17 cellular contexts compared by ENCODE assay signal in the genomic region with DNA sequence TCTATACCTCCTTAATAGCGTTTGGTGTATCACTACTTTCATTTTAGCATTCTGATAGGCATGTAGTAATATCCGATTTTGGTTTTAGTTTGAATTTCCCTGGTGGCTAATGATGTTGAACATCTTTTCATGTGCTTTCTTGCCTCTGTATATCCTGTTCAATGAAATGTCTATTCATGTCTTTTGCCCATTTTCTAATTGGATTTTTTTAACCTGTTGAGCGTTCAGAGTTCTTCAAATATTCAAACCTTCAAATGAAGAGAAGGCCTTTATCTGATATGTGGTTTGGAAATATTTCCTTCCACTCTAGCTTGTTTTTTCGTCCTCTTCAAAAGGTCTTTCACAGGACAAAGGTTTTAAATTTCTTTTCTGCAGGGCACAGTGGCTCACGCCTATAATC. TPM values are rescaled to one million over a fixed set of nuclear protein-coding genes. Genes with fewer than 3 reads are reported as not detected.
DNase-seq lines count a peak whose midpoint lies in the region; ATAC-seq and TF ChIP-seq lines count a peak whose summit lies in the region.
"Had no signal": no experiment of that assay in that cellular context is flagged by ENCODE, and none has a peak within 500 bp of the region (broad histone marks: within the 10 kb centered on the region; RNA-seq: fewer than 3 reads in every experiment).

No MANE protein-coding gene starts in this region.

- H3K27ac ChIP-seq in mammary epithelial cell (ENCODE audit: insufficient read depth, low read depth, low read length) = no peak overlapping the region
- no peak overlapping the region for H3K27ac ChIP-seq in breast epithelium
- no peak overlapping the region for H3K27ac ChIP-seq in HEK293 (ENCODE audit: extremely low read depth, low read depth, low read length)
- H3K27ac ChIP-seq in RWPE1 = peak overlapping the region; percentile 84
- H3K27ac ChIP-seq in CD8-positive, alpha-beta memory T cell (ENCODE audit: low read depth, low read length) = no peak overlapping the region

- H3K27me3 Mint-ChIP-seq in progenitor cell of endocrine pancreas = no peaks in the 10 kb centered on the region
- H3K27me3 Mint-ChIP-seq in CD8-positive, alpha-beta memory T cell = no peaks in the 10 kb centered on the region
- H3K27me3 Mint-ChIP-seq: CD4-positive, CD25-positive, alpha-beta regulatory T cell; IgD-negative memory B cell had no signal

- no peak overlapping the region for H3K4me3 Mint-ChIP-seq in progenitor cell of endocrine pancreas (ENCODE audit: low read depth)
- peak overlapping the region in 1 of 7 donors; percentile 44 for H3K4me3 Mint-ChIP-seq in CD8-positive, alpha-beta memory T cell
- H3K4me3 Mint-ChIP-seq: CD4-positive, CD25-positive, alpha-beta regulatory T cell; H9; HFFc6; IgD-negative memory B cell had no signal

- dilution Hi-C loops in mammary epithelial cell (cut with HindIII; ENCODE audit: low sequenced_read_pairs) = no loop called here

- no peak for TF ChIP-seq CTCF in mammary epithelial cell (conservative IDR thresholded peaks at IDR 0.05 in 1 of 2, IDR thresholded peaks at IDR 0.05 in 1 of 2; ENCODE audit: extremely low read depth in 1 of 2, insufficient read depth in 1 of 2, low read depth in 1 of 2, low read length in 2 of 2)
- no peak for TF ChIP-seq CTCF in breast epithelium (IDR thresholded peaks at IDR 0.05)
- no peak for TF ChIP-seq CTCF in HEK293 (tag by site-specific recombination; IDR thresholded peaks at IDR 0.05)
- TF ChIP-seq CTCF in RWPE1 (conservative IDR thresholded peaks at IDR 0.05; ENCODE audit: low read depth) = no peak
- TF ChIP-seq CTCF in progenitor cell of endocrine pancreas (IDR thresholded peaks at IDR 0.05; ENCODE audit: unreplicated experiment) = no peak

- H2AFZ ChIP-seq in mammary epithelial cell (ENCODE audit: low read depth, low read length) = peak overlapping the region; percentile 69

- no peaks in the 10 kb centered on the region for H3K9me3 Mint-ChIP-seq in progenitor cell of endocrine pancreas (ENCODE audit: low read depth)
- H3K9me3 Mint-ChIP-seq in CD8-positive, alpha-beta memory T cell = no peaks in the 10 kb centered on the region
- H3K9me3 Mint-ChIP-seq: CD4-positive, CD25-positive, alpha-beta regulatory T cell; H9; HFFc6 had no signal

- H3K36me3 Mint-ChIP-seq in progenitor cell of endocrine pancreas (ENCODE audit: insufficient read depth) = no peaks in the 10 kb centered on the region
- H3K36me3 Mint-ChIP-seq in CD8-positive, alpha-beta memory T cell = peaks cover 0 to 4% (median 0%) of the 10 kb centered on the region in 3 donors
- H3K36me3 Mint-ChIP-seq: IgD-negative memory B cell had no signal

- no peak overlapping the region for H3K9ac ChIP-seq in mammary epithelial cell (ENCODE audit: insufficient read depth, low read length)

- H3K4me3 ChIP-seq in mammary epithelial cell (replicated peaks in 1 of 3; ENCODE audit: insufficient read depth in 1 of 3, low read depth in 2 of 3, low read length in 3 of 3) = no peak overlapping the region
- H3K4me3 ChIP-seq in breast epithelium = no peak overlapping the region
- H3K4me3 ChIP-seq in HEK293 (ENCODE audit: low read depth, low read length) = no peak overlapping the region
- H3K4me3 ChIP-seq in CD8-positive, alpha-beta memory T cell (ENCODE audit: low read length) = no peak overlapping the region

- H3K9me3 ChIP-seq in mammary epithelial cell (replicated peaks; ENCODE audit: insufficient read depth, low read length) = no peaks in the 10 kb centered on the region
- H3K9me3 ChIP-seq in breast epithelium = no peaks in the 10 kb centered on the region
- H3K9me3 ChIP-seq in HEK293 (ENCODE audit: control insufficient read depth, insufficient read depth, low read depth, low read length) = no peaks in the 10 kb centered on the region
- no peaks in the 10 kb centered on the region for H3K9me3 ChIP-seq in CD8-positive, alpha-beta memory T cell (ENCODE audit: low read length)
- H3K9me3 ChIP-seq: BE2C had no signal

- DNase-seq in mammary epithelial cell (no peak), breast epithelium (ENCODE audit: low spot score in 2 of 2) (no peak), RWPE1 (ENCODE audit: low spot score) (no peak), progenitor cell of endocrine pancreas (ENCODE audit: low spot score, unreplicated experiment) (no peak)
- DNase-seq in CD8-positive, alpha-beta memory T cell = no peak
- DNase-seq: BE2C; C1 segment of cervical spinal cord; CD4-positive, CD25-positive, alpha-beta regulatory T cell; DMS153; DMS79; GF-D8; H9; HFFc6; KBM-7 had no signal

- H3K4me1 Mint-ChIP-seq in progenitor cell of endocrine pancreas (ENCODE audit: low read depth) = peaks cover 10% of the 10 kb centered on the region
- peaks cover 0 to 6% (median 0%) of the 10 kb centered on the region in 3 donors for H3K4me1 Mint-ChIP-seq in CD8-positive, alpha-beta memory T cell
- H3K4me1 Mint-ChIP-seq: H9 had no signal

- in situ Hi-C loops in mammary epithelial cell (cut with MboI; ENCODE audit: low sequenced_read_pairs in 2 of 2) = loop anchor here (10.0 to 25.0 kb wide), 2 partner anchors 146 to 314 kb away; partner anchors contain the start of gene WFIKKN2 (in 1 of the 2)

- H3K4me1 ChIP-seq in mammary epithelial cell (ENCODE audit: insufficient read depth, low read length) (peaks cover 14% of the 10 kb centered on the region), breast epithelium (peaks cover 0 to 6% of the 10 kb centered on the region in 2 donors), HEK293 (ENCODE audit: control insufficient read depth, insufficient read depth, low read length) (peaks cover 4% of the 10 kb centered on the region; the same call in 1 of the 2 replicates)
- peaks cover 16% of the 10 kb centered on the region for H3K4me1 ChIP-seq in CD8-positive, alpha-beta memory T cell (ENCODE audit: insufficient read depth, low read length)
- H3K4me1 ChIP-seq: BE2C had no signal

- no peaks in the 10 kb centered on the region for H3K27me3 ChIP-seq in mammary epithelial cell (ENCODE audit: insufficient read depth, low read length)
- no peaks in the 10 kb centered on the region for H3K27me3 ChIP-seq in breast epithelium
- H3K27me3 ChIP-seq in CD8-positive, alpha-beta memory T cell (ENCODE audit: insufficient read depth, low read length, poor library complexity, severe bottlenecking) = no peaks in the 10 kb centered on the region
- H3K27me3 ChIP-seq: BE2C had no signal

- 31% methylated on average over 5 of the region's 5 CpGs for WGBS in mammary epithelial cell (ENCODE audit: low coverage, missing lambda C conversion rate)

- BruUV-seq in mammary epithelial cell (replicated peaks; lab: Mats Ljungman, UMichigan) = no TSS peak

- ATAC-seq in HG02885 (IDR thresholded peaks at IDR 0.05; ENCODE audit: poor library complexity, unreplicated experiment) = no peak

- no peak overlapping the region for H3K4me2 ChIP-seq in mammary epithelial cell (ENCODE audit: insufficient read depth, low read depth, low read length)

- H4K20me1 ChIP-seq in mammary epithelial cell (ENCODE audit: insufficient read depth, low read length) = no peaks in the 10 kb centered on the region

- intact Hi-C loops in mammary epithelial cell (cut with micrococcal nuclease) (no loop called here), breast epithelium (cut with DNase I; ENCODE audit: low total_unique reads) (loop anchor here (10.0 kb wide), 1 partner anchor 146 kb away; no protein-coding TSS in a partner anchor)

- CTCF ChIA-PET in mammary epithelial cell (lab: Charles Lee; ENCODE audit: low non-redundant PET) (no interaction called here), HEK293 (lab: Yijun Ruan, JAX) (interaction anchor here (0.6 to 1.0 kb wide), 3 partner anchors 148 to 153 kb away, joined by 4 to 5 read pairs (median 4); no protein-coding TSS in a partner anchor), RWPE1 (lab: Yijun Ruan, JAX) (no interaction called here)
- CTCF ChIA-PET in CD8-positive, alpha-beta memory T cell (lab: Charles Lee) = interaction anchor here (3.2 kb wide), 1 partner anchor 27 kb away, joined by 15 read pairs; no protein-coding TSS in a partner anchor

- H3K27ac Mint-ChIP-seq in progenitor cell of endocrine pancreas = peak overlapping the region; percentile 44
- H3K27ac Mint-ChIP-seq in CD8-positive, alpha-beta memory T cell = peak overlapping the region in 1 of 8 donors; percentile 20
- H3K27ac Mint-ChIP-seq: CD4-positive, CD25-positive, alpha-beta regulatory T cell; H9; HFFc6; IgD-negative memory B cell had no signal

- POLR2A ChIA-PET in HEK293 (lab: Yijun Ruan, JAX) = no interaction called here
- POLR2A ChIA-PET in RWPE1 (lab: Yijun Ruan, JAX; ENCODE audit: low non-redundant PET) = no interaction called here
- POLR2A ChIA-PET in CD8-positive, alpha-beta memory T cell (lab: Charles Lee) = interaction anchor here (0.7 kb wide), 1 partner anchor 157 kb away, joined by 5 read pairs; no protein-coding TSS in a partner anchor

- H3K79me2 ChIP-seq in mammary epithelial cell (ENCODE audit: insufficient read depth, low read length) = peaks cover 25% of the 10 kb centered on the region

- H3K36me3 ChIP-seq in mammary epithelial cell (ENCODE audit: insufficient read depth, low read length) (peaks cover 3% of the 10 kb centered on the region), breast epithelium (no peaks in the 10 kb centered on the region), HEK293 (ENCODE audit: control insufficient read depth in 2 of 2, insufficient read depth in 1 of 2, low read length in 2 of 2) (peaks cover 0 to 7% of the 10 kb centered on the region in 2 experiments; a peak in 1 of 3 replicates)
- no peaks in the 10 kb centered on the region for H3K36me3 ChIP-seq in CD8-positive, alpha-beta memory T cell (ENCODE audit: insufficient read depth, low read length)

- TF ChIP-seq POLR2A in breast epithelium (IDR thresholded peaks at IDR 0.05) = no peak

TF ChIP-seq in HEK293, 187 proteins besides CTCF, POLR2A, EP300 and RAD21 (continues in another document):
- no peak for TF ChIP-seq ZNF324 (tag by site-specific recombination; IDR thresholded peaks at IDR 0.05)
- no peak for TF ChIP-seq ZNF302 (tag by site-specific recombination; IDR thresholded peaks at IDR 0.05; ENCODE audit: low read depth)

RNA-seq across cellular contexts. Expression of gene NME1, which starts 2.4 kb away (rescaled TPM):
- total RNA-seq in mammary epithelial cell (100 to 1,000 TPM in 1 of 2 donors, 10 to 100 TPM in 1; 47.7 to 180 TPM), breast epithelium (10 to 100 TPM; 28.3 to 76.0 (median 28.4) TPM), progenitor cell of endocrine pancreas (96.5 and 106 TPM in 2 replicates)
- polyA plus RNA-seq in mammary epithelial cell = 392 TPM
- 43.2 TPM for polyA minus RNA-seq in mammary epithelial cell
- 100 to 1,000 TPM; 401 to 404 TPM for total RNA-seq in CD8-positive, alpha-beta memory T cell
- polyA plus RNA-seq in CD8-positive, alpha-beta memory T cell = 61.2 TPM

RNA-seq across cellular contexts. Expression of gene NME2, which starts 15.3 kb away (rescaled TPM):
- 100 to 1,000 TPM; 469 to 832 TPM for total RNA-seq in mammary epithelial cell
- 999 TPM for polyA plus RNA-seq in mammary epithelial cell
- polyA minus RNA-seq in mammary epithelial cell = 274 TPM
- 100 to 1,000 TPM; 394 to 566 (median 465) TPM for total RNA-seq in breast epithelium
- 318 and 358 TPM in 2 replicates for total RNA-seq in progenitor cell of endocrine pancreas
- total RNA-seq in CD8-positive, alpha-beta memory T cell = 100 to 1,000 TPM; 926 to 930 TPM
- polyA plus RNA-seq in CD8-positive, alpha-beta memory T cell = 286 TPM

RNA-seq across cellular contexts. Expression of gene SPAG9, which starts 30.3 kb away (rescaled TPM):
- total RNA-seq in mammary epithelial cell = 10 to 100 TPM; 80.4 to 95.3 TPM
- polyA plus RNA-seq in mammary epithelial cell = 24.0 TPM
- 90.9 TPM for polyA minus RNA-seq in mammary epithelial cell
- total RNA-seq in breast epithelium = 100 to 1,000 TPM; 112 to 178 (median 128) TPM
- 55.4 and 59.8 TPM in 2 replicates for total RNA-seq in progenitor cell of endocrine pancreas
- total RNA-seq in CD8-positive, alpha-beta memory T cell = 10 to 100 TPM; 40.6 to 43.0 TPM
- polyA plus RNA-seq in CD8-positive, alpha-beta memory T cell = 10.5 TPM

Comparison
In these comparisons a context has a peak if more than half of its experiments do, and no peak if none do; other contexts are left out.
1. CTCF ChIA-PET loops: an anchor here in HEK293 (0.6 to 1.0 kb wide) and CD8-positive, alpha-beta memory T cell (3.2 kb wide); none called in mammary epithelial cell and RWPE1.